In the genomic region with DNA sequence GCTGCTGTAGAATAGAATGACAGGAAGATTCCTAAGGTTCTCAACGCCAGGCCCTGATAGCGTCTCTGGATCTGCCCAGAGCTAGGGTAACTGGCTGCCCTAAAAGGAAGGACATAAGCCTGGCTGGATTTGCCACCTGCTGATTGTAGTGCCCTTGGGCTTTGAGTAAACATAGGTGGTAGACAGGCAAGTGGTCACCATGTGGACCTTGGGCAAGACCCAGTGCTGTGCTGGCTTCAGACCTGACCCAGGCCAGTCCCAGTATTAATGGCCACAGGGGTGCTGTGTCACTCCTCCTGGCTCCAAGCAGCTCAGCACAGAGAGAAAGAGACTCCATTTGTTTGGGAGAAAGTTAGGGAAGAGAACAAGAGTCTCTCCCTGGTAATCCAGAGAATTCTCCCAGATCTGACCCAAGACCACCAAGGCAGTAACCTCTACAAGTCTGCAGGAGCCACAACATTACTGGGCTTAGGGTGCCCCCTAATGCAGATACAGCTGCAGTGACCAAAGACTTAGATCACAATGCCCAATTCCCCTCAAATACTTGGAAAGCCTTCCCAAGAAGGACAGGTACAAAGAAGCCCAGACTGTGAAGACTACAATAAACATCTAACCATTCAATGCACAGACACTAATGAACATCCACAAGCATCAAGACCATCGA, we compare ENCODE assay signal across 1 cellular context.
TF ChIP-seq lines count a peak whose summit lies in the region.

No MANE protein-coding gene starts in this region.

TF ChIP-seq in GM23338, 12 proteins besides CTCF, POLR2A, EP300 and RAD21:
- TF ChIP-seq CREB1 (CRISPR knock-in tag; IDR thresholded peaks at IDR 0.05; ENCODE audit: low read depth), result no peak
- TF ChIP-seq, protein P1, sequence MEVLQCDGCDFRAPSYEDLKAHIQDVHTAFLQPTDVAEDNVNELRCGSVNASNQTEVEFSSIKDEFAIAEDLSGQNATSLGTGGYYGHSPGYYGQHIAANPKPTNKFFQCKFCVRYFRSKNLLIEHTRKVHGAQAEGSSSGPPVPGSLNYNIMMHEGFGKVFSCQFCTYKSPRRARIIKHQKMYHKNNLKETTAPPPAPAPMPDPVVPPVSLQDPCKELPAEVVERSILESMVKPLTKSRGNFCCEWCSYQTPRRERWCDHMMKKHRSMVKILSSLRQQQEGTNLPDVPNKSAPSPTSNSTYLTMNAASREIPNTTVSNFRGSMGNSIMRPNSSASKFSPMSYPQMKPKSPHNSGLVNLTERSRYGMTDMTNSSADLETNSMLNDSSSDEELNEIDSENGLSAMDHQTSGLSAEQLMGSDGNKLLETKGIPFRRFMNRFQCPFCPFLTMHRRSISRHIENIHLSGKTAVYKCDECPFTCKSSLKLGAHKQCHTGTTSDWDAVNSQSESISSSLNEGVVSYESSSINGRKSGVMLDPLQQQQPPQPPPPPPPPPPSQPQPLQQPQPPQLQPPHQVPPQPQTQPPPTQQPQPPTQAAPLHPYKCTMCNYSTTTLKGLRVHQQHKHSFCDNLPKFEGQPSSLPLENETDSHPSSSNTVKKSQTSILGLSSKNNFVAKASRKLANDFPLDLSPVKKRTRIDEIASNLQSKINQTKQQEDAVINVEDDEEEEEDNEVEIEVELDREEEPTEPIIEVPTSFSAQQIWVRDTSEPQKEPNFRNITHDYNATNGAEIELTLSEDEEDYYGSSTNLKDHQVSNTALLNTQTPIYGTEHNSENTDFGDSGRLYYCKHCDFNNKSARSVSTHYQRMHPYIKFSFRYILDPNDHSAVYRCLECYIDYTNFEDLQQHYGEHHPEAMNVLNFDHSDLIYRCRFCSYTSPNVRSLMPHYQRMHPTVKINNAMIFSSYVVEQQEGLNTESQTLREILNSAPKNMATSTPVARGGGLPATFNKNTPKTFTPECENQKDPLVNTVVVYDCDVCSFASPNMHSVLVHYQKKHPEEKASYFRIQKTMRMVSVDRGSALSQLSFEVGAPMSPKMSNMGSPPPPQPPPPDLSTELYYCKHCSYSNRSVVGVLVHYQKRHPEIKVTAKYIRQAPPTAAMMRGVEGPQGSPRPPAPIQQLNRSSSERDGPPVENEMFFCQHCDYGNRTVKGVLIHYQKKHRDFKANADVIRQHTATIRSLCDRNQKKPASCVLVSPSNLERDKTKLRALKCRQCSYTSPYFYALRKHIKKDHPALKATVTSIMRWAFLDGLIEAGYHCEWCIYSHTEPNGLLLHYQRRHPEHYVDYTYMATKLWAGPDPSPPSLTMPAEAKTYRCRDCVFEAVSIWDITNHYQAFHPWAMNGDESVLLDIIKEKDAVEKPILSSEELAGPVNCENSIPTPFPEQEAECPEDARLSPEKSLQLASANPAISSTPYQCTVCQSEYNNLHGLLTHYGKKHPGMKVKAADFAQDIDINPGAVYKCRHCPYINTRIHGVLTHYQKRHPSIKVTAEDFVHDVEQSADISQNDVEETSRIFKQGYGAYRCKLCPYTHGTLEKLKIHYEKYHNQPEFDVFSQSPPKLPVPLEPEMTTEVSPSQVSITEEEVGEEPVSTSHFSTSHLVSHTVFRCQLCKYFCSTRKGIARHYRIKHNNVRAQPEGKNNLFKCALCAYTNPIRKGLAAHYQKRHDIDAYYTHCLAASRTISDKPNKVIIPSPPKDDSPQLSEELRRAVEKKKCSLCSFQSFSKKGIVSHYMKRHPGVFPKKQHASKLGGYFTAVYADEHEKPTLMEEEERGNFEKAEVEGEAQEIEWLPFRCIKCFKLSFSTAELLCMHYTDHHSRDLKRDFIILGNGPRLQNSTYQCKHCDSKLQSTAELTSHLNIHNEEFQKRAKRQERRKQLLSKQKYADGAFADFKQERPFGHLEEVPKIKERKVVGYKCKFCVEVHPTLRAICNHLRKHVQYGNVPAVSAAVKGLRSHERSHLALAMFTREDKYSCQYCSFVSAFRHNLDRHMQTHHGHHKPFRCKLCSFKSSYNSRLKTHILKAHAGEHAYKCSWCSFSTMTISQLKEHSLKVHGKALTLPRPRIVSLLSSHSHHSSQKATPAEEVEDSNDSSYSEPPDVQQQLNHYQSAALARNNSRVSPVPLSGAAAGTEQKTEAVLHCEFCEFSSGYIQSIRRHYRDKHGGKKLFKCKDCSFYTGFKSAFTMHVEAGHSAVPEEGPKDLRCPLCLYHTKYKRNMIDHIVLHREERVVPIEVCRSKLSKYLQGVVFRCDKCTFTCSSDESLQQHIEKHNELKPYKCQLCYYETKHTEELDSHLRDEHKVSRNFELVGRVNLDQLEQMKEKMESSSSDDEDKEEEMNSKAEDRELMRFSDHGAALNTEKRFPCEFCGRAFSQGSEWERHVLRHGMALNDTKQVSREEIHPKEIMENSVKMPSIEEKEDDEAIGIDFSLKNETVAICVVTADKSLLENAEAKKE (CRISPR knock-in tag; IDR thresholded peaks at IDR 0.05), result no peak
- TF ChIP-seq, protein P2, sequence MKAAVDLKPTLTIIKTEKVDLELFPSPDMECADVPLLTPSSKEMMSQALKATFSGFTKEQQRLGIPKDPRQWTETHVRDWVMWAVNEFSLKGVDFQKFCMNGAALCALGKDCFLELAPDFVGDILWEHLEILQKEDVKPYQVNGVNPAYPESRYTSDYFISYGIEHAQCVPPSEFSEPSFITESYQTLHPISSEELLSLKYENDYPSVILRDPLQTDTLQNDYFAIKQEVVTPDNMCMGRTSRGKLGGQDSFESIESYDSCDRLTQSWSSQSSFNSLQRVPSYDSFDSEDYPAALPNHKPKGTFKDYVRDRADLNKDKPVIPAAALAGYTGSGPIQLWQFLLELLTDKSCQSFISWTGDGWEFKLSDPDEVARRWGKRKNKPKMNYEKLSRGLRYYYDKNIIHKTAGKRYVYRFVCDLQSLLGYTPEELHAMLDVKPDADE (IDR thresholded peaks at IDR 0.05), result no peak
- TF ChIP-seq ZNF331 (CRISPR knock-in tag; IDR thresholded peaks at IDR 0.05; ENCODE audit: low read depth), result no peak
- TF ChIP-seq POLR2AphosphoS5 (IDR thresholded peaks at IDR 0.05; ENCODE audit: low read depth), result no peak
- no peak for TF ChIP-seq EZH2phosphoT487 (IDR thresholded peaks at IDR 0.05; ENCODE audit: unreplicated experiment)
- TF ChIP-seq JUNB (IDR thresholded peaks at IDR 0.05; ENCODE audit: unreplicated experiment), result no peak
- no peak for TF ChIP-seq ZNF114 (CRISPR knock-in tag; IDR thresholded peaks at IDR 0.05)
- TF ChIP-seq, protein P3, sequence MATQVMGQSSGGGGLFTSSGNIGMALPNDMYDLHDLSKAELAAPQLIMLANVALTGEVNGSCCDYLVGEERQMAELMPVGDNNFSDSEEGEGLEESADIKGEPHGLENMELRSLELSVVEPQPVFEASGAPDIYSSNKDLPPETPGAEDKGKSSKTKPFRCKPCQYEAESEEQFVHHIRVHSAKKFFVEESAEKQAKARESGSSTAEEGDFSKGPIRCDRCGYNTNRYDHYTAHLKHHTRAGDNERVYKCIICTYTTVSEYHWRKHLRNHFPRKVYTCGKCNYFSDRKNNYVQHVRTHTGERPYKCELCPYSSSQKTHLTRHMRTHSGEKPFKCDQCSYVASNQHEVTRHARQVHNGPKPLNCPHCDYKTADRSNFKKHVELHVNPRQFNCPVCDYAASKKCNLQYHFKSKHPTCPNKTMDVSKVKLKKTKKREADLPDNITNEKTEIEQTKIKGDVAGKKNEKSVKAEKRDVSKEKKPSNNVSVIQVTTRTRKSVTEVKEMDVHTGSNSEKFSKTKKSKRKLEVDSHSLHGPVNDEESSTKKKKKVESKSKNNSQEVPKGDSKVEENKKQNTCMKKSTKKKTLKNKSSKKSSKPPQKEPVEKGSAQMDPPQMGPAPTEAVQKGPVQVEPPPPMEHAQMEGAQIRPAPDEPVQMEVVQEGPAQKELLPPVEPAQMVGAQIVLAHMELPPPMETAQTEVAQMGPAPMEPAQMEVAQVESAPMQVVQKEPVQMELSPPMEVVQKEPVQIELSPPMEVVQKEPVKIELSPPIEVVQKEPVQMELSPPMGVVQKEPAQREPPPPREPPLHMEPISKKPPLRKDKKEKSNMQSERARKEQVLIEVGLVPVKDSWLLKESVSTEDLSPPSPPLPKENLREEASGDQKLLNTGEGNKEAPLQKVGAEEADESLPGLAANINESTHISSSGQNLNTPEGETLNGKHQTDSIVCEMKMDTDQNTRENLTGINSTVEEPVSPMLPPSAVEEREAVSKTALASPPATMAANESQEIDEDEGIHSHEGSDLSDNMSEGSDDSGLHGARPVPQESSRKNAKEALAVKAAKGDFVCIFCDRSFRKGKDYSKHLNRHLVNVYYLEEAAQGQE (IDR thresholded peaks at IDR 0.05; ENCODE audit: unreplicated experiment), result no peak
- no peak for TF ChIP-seq NANOG (IDR thresholded peaks at IDR 0.05; ENCODE audit: borderline replicate concordance)
- no peak for TF ChIP-seq EZH2 (IDR thresholded peaks at IDR 0.05; ENCODE audit: low read depth, unreplicated experiment)
